In genomic region chr10:95329296-95329695, GRCh38 we compare ENCODE assay signal across 13 cellular contexts.
"Had no signal": no experiment of that assay in that cellular context is flagged by ENCODE, and none has a peak within 500 bp of the region (broad histone marks: within the 10 kb centered on the region; RNA-seq: fewer than 3 reads in every experiment).

No MANE protein-coding gene starts in this region.

- H3K4me3 ChIP-seq: breast epithelium, mucosa of descending colon, right lobe of liver, vagina had no signal

- H3K4me3 Mint-ChIP-seq: activated CD4-positive, alpha-beta memory T cell treated with anti-CD3 and anti-CD28 coated beads for 36 hours; activated naive CD8-positive, alpha-beta T cell treated with anti-CD3 and anti-CD28 coated beads for 36 hours; naive thymus-derived CD8-positive, alpha-beta T cell had no signal

- H3K27me3 ChIP-seq: breast epithelium, neutrophil, right lobe of liver, vagina had no signal

- H3K36me3 Mint-ChIP-seq: activated CD4-positive, alpha-beta memory T cell treated with anti-CD3 and anti-CD28 coated beads for 36 hours; activated naive CD8-positive, alpha-beta T cell treated with anti-CD3 and anti-CD28 coated beads for 36 hours; naive thymus-derived CD8-positive, alpha-beta T cell had no signal

- DNase-seq: activated CD4-positive, alpha-beta memory T cell treated with anti-CD3 and anti-CD28 coated beads for 36 hours; activated CD4-positive, alpha-beta T cell treated with anti-CD3 and anti-CD28 coated beads for 1 hour; activated gamma-delta T cell; activated naive CD8-positive, alpha-beta T cell treated with anti-CD3 and anti-CD28 coated beads for 36 hours; activated T-cell treated with anti-CD3 and anti-CD28 coated beads, Interleukin-2, amount 50 U/mL, for 48 hours; kidney; mucosa of descending colon; naive thymus-derived CD8-positive, alpha-beta T cell; stimulated activated naive CD4-positive, alpha-beta T cell had no signal

- H3K9me3 ChIP-seq: breast epithelium, mucosa of descending colon, neutrophil, right lobe of liver, vagina had no signal

- ATAC-seq: mucosa of descending colon; naive thymus-derived CD8-positive, alpha-beta T cell had no signal

- H3K27ac ChIP-seq: neutrophil, vagina had no signal

- H3K4me1 Mint-ChIP-seq: activated naive CD8-positive, alpha-beta T cell treated with anti-CD3 and anti-CD28 coated beads for 36 hours; naive thymus-derived CD8-positive, alpha-beta T cell had no signal

- H3K27ac Mint-ChIP-seq: activated CD4-positive, alpha-beta memory T cell treated with anti-CD3 and anti-CD28 coated beads for 36 hours; activated naive CD8-positive, alpha-beta T cell treated with anti-CD3 and anti-CD28 coated beads for 36 hours; naive thymus-derived CD8-positive, alpha-beta T cell had no signal

- H3K36me3 ChIP-seq: breast epithelium, neutrophil, right lobe of liver, vagina had no signal

- FAIRE-seq: kidney had no signal

- H3K27me3 Mint-ChIP-seq: activated CD4-positive, alpha-beta memory T cell treated with anti-CD3 and anti-CD28 coated beads for 36 hours; activated naive CD8-positive, alpha-beta T cell treated with anti-CD3 and anti-CD28 coated beads for 36 hours; naive thymus-derived CD8-positive, alpha-beta T cell had no signal

- H3K9me3 Mint-ChIP-seq: activated CD4-positive, alpha-beta memory T cell treated with anti-CD3 and anti-CD28 coated beads for 36 hours; activated naive CD8-positive, alpha-beta T cell treated with anti-CD3 and anti-CD28 coated beads for 36 hours; naive thymus-derived CD8-positive, alpha-beta T cell had no signal
